1 cellular context compared by ENCODE assay signal in the genomic region with DNA sequence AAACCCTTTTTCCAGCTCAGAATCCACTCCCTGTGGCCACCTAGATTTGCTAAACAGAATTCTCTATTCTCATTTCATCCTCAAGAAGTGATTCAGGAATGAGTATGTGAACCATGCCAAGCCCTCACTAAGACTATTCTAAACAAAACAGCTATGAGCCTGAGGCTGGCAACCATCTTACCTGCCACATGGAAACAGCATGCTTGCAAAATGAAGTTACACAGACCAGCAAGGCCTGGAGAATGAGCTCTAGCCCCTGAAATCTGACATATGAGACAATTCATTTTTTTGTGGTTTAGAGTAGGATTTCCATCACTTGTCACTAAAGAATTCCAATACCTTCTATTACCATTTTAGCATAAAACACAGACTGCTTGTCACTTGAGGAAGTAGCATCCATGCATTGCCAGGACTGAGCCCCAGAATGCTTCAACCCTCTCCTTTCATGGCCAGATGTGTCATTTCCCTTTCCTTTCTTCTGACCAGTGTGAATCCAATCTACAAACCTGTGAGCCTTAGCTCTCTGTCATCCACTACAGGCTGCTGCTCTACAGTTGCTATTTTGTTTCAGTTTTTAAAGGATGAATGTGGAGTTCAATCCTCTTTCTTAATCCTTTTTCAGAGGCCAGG.
TF ChIP-seq lines count a peak whose summit lies in the region.

No MANE protein-coding gene starts in this region.

TF ChIP-seq in IMR-90, 13 proteins besides CTCF, POLR2A, EP300 and RAD21:
- TF ChIP-seq, protein P1, sequence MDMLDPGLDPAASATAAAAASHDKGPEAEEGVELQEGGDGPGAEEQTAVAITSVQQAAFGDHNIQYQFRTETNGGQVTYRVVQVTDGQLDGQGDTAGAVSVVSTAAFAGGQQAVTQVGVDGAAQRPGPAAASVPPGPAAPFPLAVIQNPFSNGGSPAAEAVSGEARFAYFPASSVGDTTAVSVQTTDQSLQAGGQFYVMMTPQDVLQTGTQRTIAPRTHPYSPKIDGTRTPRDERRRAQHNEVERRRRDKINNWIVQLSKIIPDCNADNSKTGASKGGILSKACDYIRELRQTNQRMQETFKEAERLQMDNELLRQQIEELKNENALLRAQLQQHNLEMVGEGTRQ (IDR thresholded peaks at IDR 0.05; ENCODE audit: low read depth, low read length): no peak
- TF ChIP-seq NFE2L2 (IDR thresholded peaks at IDR 0.05; ENCODE audit: low read depth, low read length): no peak
- no peak for TF ChIP-seq MAFK (IDR thresholded peaks at IDR 0.05; ENCODE audit: low read depth, low read length)
- no peak for TF ChIP-seq RCOR1 (IDR thresholded peaks at IDR 0.05; ENCODE audit: insufficient replicate concordance, low read length)
- TF ChIP-seq, protein P2, sequence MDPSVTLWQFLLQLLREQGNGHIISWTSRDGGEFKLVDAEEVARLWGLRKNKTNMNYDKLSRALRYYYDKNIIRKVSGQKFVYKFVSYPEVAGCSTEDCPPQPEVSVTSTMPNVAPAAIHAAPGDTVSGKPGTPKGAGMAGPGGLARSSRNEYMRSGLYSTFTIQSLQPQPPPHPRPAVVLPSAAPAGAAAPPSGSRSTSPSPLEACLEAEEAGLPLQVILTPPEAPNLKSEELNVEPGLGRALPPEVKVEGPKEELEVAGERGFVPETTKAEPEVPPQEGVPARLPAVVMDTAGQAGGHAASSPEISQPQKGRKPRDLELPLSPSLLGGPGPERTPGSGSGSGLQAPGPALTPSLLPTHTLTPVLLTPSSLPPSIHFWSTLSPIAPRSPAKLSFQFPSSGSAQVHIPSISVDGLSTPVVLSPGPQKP (IDR thresholded peaks at IDR 0.05; ENCODE audit: borderline replicate concordance, low read depth, low read length): no peak
- no peak for TF ChIP-seq MAZ (IDR thresholded peaks at IDR 0.05; ENCODE audit: borderline replicate concordance, low read depth, low read length)
- no peak for TF ChIP-seq CHD1 (IDR thresholded peaks at IDR 0.05; ENCODE audit: low read depth, low read length)
- TF ChIP-seq MXI1 (IDR thresholded peaks at IDR 0.05; ENCODE audit: borderline replicate concordance, low read depth, low read length): no peak
- TF ChIP-seq FOS (IDR thresholded peaks at IDR 0.05; ENCODE audit: low read depth, low read length): no peak
TF ChIP-seq in IMR-90: peak in this region for 0.
